26 cellular contexts compared by ENCODE assay signal in the genomic region with DNA sequence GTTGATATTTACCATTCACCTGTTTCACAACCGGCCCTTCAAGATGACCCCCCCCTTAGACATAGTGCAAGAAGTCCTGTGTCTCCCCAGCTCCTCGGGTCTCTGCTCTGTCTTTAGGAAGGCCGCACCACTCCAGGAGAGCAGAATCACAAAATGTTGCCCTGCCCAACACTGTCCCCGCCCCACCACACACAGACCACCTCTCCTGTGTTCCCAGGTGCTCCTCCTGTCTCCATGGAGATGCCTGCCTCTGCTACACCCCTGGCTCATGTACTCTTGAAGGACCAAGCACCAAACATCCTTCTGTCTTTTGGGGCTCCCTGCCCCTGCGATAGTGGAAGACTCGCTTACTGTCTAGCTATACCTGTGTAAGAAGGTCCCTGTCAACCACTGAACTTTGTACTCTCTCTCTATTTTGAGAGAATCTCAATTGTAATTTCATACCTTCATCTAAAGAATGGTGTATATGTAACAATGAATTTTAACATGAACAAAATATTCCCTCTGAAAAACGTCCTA. TPM values are rescaled to one million over a fixed set of nuclear protein-coding genes. Genes with fewer than 3 reads are reported as not detected.
DNase-seq lines count a peak whose midpoint lies in the region; ATAC-seq, FAIRE-seq and TF ChIP-seq lines count a peak whose summit lies in the region.
"Had no signal": no experiment of that assay in that cellular context is flagged by ENCODE, and none has a peak within 500 bp of the region (broad histone marks: within the 10 kb centered on the region; RNA-seq: fewer than 3 reads in every experiment).

No MANE protein-coding gene starts in this region.

- intact Hi-C loops in Right ventricle myocardium superior (cut with DNase I) (loop anchor here (5.0 kb wide), 1 partner anchor 48 kb away; no protein-coding TSS in a partner anchor), GM12878 (cut with micrococcal nuclease; ENCODE audit: unreplicated experiment) (no loop called here)

- SMC1A ChIA-PET in GM12878 (lab: Charles Lee; ENCODE audit: uncharacterized antibody, unreplicated experiment) = interaction anchor here (0.7 to 1.7 kb wide), 4 partner anchors 10 to 16 kb away, joined by 3 to 7 read pairs (median 5); partner anchors contain the start of gene TNFRSF19

- FAIRE-seq in GM12878 (lab: Jason Lieb, UNC) = peak; percentile 31
- FAIRE-seq: HTR-8/SVneo had no signal

- in situ Hi-C loops in GM12878 (cut with MboI) = no loop called here

- H2AFZ ChIP-seq in GM12878 (ENCODE audit: control insufficient read depth, low read depth, low read length) = peak overlapping the region; percentile 50
- H2AFZ ChIP-seq: hepatocyte had no signal

- H4K20me1 ChIP-seq in GM12878 (ENCODE audit: control insufficient read depth, insufficient read depth) = no peaks in the 10 kb centered on the region

- TF ChIP-seq CTCF in right atrium auricular region (IDR thresholded peaks at IDR 0.05) (no peak), GM12878 (IDR thresholded peaks at IDR 0.05 in 2 of 3, conservative IDR thresholded peaks at IDR 0.05 in 1 of 3; ENCODE audit: control insufficient read depth in 2 of 3, extremely low read depth in 1 of 3, insufficient read depth in 1 of 3, low read depth in 3 of 3, low read length in 3 of 3) (no peak), tibial nerve (IDR thresholded peaks at IDR 0.05) (no peak)

- peak overlapping the region; percentile 76 for H3K4me2 ChIP-seq in GM12878 (ENCODE audit: control insufficient read depth, insufficient read depth)
- H3K4me2 ChIP-seq: hepatocyte had no signal

- H3K9ac ChIP-seq in GM12878 (ENCODE audit: control insufficient read depth, insufficient read depth, low read length) = peak overlapping the region; percentile 81

- CTCF ChIA-PET in GM12878 (lab: Yijun Ruan, JAX) = interaction anchor here (0.9 to 1.0 kb wide), 2 partner anchors 11 to 94 kb away, joined by 3 to 5 read pairs; partner anchors contain the start of gene TNFRSF19

- H3K79me2 ChIP-seq in GM12878 (ENCODE audit: control insufficient read depth, insufficient read depth, low read length) = no peaks in the 10 kb centered on the region
- H3K79me2 ChIP-seq: hepatocyte had no signal

- POLR2A ChIA-PET in GM12878 (lab: Charles Lee) = no interaction called here

- no peak for TF ChIP-seq RAD21 in GM12878 (IDR thresholded peaks at IDR 0.05; ENCODE audit: insufficient read depth, low read depth, low read length)

- H3K4me1 ChIP-seq in right atrium auricular region (peaks cover 0 to 23% of the 10 kb centered on the region in 2 donors), GM12878 (ENCODE audit: control insufficient read depth, insufficient read depth, low read length) (peaks cover 46% of the 10 kb centered on the region), tibial nerve (peaks cover 0 to 16% (median 2%) of the 10 kb centered on the region in 4 donors)
- H3K4me1 ChIP-seq: prostate gland had no signal

- WGBS in GM12878 (ENCODE audit: insufficient coverage, insufficient replicate concordance, low lambda C conversion rate, missing lambda C conversion rate) = 36% methylated on average over 7 of the region's 7 CpGs
- WGBS in tibial nerve, 2 donors = 89 to 96% methylated on average over 7 of the region's 7 CpGs

- H3K4me3 ChIP-seq in right atrium auricular region (no peak overlapping the region), GM12878 (no peak overlapping the region), tibial nerve (no peak overlapping the region)
- H3K4me3 ChIP-seq: hepatocyte, prostate gland, skin epidermis, suprapubic skin had no signal

- no peak for ATAC-seq in Right ventricle myocardium superior (ENCODE audit: poor library complexity)
- ATAC-seq in GM21576 (IDR thresholded peaks at IDR 0.05; ENCODE audit: unreplicated experiment) = peak; percentile 15
- ATAC-seq in GM12878 = peak; percentile 74
- ATAC-seq: stimulated activated effector memory CD8-positive, alpha-beta T cell treated with anti-CD3 and anti-CD28 coated beads, Interleukin-12 subunit alpha, Interleukin-12 subunit beta, amount 100 ng/mL, for 72 hours; WTC11 had no signal

- DNase-seq in right atrium auricular region (ENCODE audit: low spot score) (no peak), Right ventricle myocardium superior (no peak), GM12878 (ENCODE audit: low read depth, low spot score) (no peak), tibial nerve (ENCODE audit: low spot score in 2 of 2) (no peak), DMS79 treated with DMSO at 0.1 percent for 48 hours (lab: John Stamatoyannopoulos, UW) (no peak)
- DNase-seq in stimulated activated CD4-positive, alpha-beta T cell treated with anti-CD3 and anti-CD28 coated beads, Interleukin-4, amount 100 ng/mL, for 4 hours = no peak
- no peak for DNase-seq in activated naive CD4-positive, alpha-beta T cell (lab: John Stamatoyannopoulos, UW)
- DNase-seq: activated naive CD4-positive, alpha-beta T cell treated with Interleukin-2 at 50 U/mL for 16 hours; activated T-cell treated with anti-CD3 and anti-CD28 coated beads, Interleukin-2, amount 50 U/mL, for 1 hour; amniotic stem cell; C1 segment of cervical spinal cord; central memory CD4-positive, alpha-beta T cell; H9; immature natural killer cell; MV-4-11; NCI-H1694; stimulated activated CD4-positive, alpha-beta T cell treated with anti-CD3 and anti-CD28 coated beads, Interleukin-1b, Interleukin-23, amount 100 ng/mL, for 48 hours; T1000 had no signal

- no peaks in the 10 kb centered on the region for H3K9me3 ChIP-seq in right atrium auricular region
- H3K9me3 ChIP-seq in GM12878 (replicated peaks; ENCODE audit: control insufficient read depth, insufficient read depth, low read length) = no peaks in the 10 kb centered on the region; the same call in 2 of the 3 replicates
- H3K9me3 ChIP-seq in tibial nerve = no peaks in the 10 kb centered on the region
- H3K9me3 ChIP-seq: prostate gland, suprapubic skin had no signal

- TF ChIP-seq EP300 in GM12878 (IDR thresholded peaks at IDR 0.05; ENCODE audit: borderline replicate concordance in 1 of 2, control insufficient read depth in 1 of 2, low read depth in 2 of 2, low read length in 2 of 2) (no peak), tibial nerve (IDR thresholded peaks at IDR 0.05) (no peak)

- H3K36me3 ChIP-seq in right atrium auricular region = no peaks in the 10 kb centered on the region
- H3K36me3 ChIP-seq in GM12878 (ENCODE audit: control insufficient read depth in 2 of 2, insufficient read depth in 2 of 2, low read length in 1 of 2) = no peaks in the 10 kb centered on the region
- H3K36me3 ChIP-seq in tibial nerve = no peaks in the 10 kb centered on the region
- H3K36me3 ChIP-seq: prostate gland, suprapubic skin had no signal

- BruUV-seq in GM12878 (replicated peaks; lab: Mats Ljungman, UMichigan) = no TSS peak

- RAD21 ChIA-PET in GM12878 (lab: Charles Lee; ENCODE audit: unreplicated experiment) = interaction anchor here (0.7 to 3.2 kb wide), 7 partner anchors 8 to 217 kb away, joined by 3 to 11 read pairs (median 3); partner anchors contain the start of gene TNFRSF19

- H3K27ac ChIP-seq in right atrium auricular region = peak overlapping the region; percentile 79 to 90
- H3K27ac ChIP-seq in GM12878 (ENCODE audit: control insufficient read depth, insufficient read depth) = peak overlapping the region; percentile 98
- H3K27ac ChIP-seq in tibial nerve = peak overlapping the region in 3 of 4 donors; percentile 51 to 86 (median 78)

- H3K27me3 ChIP-seq in right atrium auricular region (no peaks in the 10 kb centered on the region), GM12878 (replicated peaks in 1 of 2; ENCODE audit: control insufficient read depth in 2 of 2, insufficient read depth in 2 of 2, low read length in 1 of 2) (no peaks in the 10 kb centered on the region), tibial nerve (no peaks in the 10 kb centered on the region)
- H3K27me3 ChIP-seq: hepatocyte, suprapubic skin had no signal

- TF ChIP-seq POLR2A in GM12878 (IDR thresholded peaks at IDR 0.05; ENCODE audit: low read depth, low read length) = peak; percentile 74
- no peak for TF ChIP-seq POLR2A in tibial nerve (IDR thresholded peaks at IDR 0.05)

RNA-seq across cellular contexts. Expression of gene TNFRSF19, which starts 9.6 kb away (rescaled TPM):
- total RNA-seq in right atrium auricular region (10 to 100 TPM; 32.2 to 38.5 TPM), Right ventricle myocardium superior (30.2 TPM), GM12878 (2014; rRNA removed) (29.8 and 35.1 TPM in 2 replicates), GM12878 (2014; rRNA removed; fragmentation: Illumina TruSeq; extraction: Trizol) (34.3 and 34.4 TPM in 2 replicates), GM12878 (2021) (40.5 and 41.4 TPM in 2 replicates), tibial nerve (10 to 100 TPM; 10.7 to 24.3 (median 20.3) TPM)
- 34.1 and 37.8 TPM in 2 replicates for total RNA-seq in GM12878 (2013; cell fraction: nucleolus; rRNA removed)
- 26.7 TPM for polyA plus RNA-seq in GM12878 (2011; ENCODE audit: low read depth)
- polyA plus RNA-seq in GM12878 (2011; rRNA removed) (26.3 and 37.7 TPM in 2 replicates), GM12878 (2014; fragmentation: Illumina TruSeq; extraction: Trizol) (43.3 and 52.1 TPM in 2 replicates), GM12878 (2014; fragmentation: Nextera tagmentation; extraction: Ambion mirVana) (10 to 100 TPM; 16.4 to 17.4 TPM), GM12878 (2014; rRNA removed) (32.5 and 36.4 TPM in 2 replicates), GM12878 (2016; fragmentation: Nextera tagmentation; extraction: Ambion mirVana) (10 to 100 TPM; 44.1 to 46.2 TPM)
- 17.5 and 18.5 TPM in 2 replicates for polyA plus RNA-seq in GM12878 (2011; cell fraction: cytosol; rRNA removed)
- polyA plus RNA-seq in GM12878 (2011; cell fraction: nucleus; rRNA removed) = 24.6 and 30.7 TPM in 2 replicates
- polyA plus RNA-seq in GM12878 (2012) = 30.9 and 49.8 TPM in 2 replicates
- polyA minus RNA-seq in GM12878 (2011; rRNA and poly(A)+ RNA removed) = 25.6 and 35.8 TPM in 2 replicates
- polyA minus RNA-seq in GM12878 (2011; cell fraction: cytosol; rRNA and poly(A)+ RNA removed) = 8.7 and 9.7 TPM in 2 replicates
- polyA minus RNA-seq in GM12878 (2011; cell fraction: nucleus; rRNA and poly(A)+ RNA removed) = 14.4 and 16.5 TPM in 2 replicates
